ENCODE assay signal across 8 cellular contexts in the genomic region with DNA sequence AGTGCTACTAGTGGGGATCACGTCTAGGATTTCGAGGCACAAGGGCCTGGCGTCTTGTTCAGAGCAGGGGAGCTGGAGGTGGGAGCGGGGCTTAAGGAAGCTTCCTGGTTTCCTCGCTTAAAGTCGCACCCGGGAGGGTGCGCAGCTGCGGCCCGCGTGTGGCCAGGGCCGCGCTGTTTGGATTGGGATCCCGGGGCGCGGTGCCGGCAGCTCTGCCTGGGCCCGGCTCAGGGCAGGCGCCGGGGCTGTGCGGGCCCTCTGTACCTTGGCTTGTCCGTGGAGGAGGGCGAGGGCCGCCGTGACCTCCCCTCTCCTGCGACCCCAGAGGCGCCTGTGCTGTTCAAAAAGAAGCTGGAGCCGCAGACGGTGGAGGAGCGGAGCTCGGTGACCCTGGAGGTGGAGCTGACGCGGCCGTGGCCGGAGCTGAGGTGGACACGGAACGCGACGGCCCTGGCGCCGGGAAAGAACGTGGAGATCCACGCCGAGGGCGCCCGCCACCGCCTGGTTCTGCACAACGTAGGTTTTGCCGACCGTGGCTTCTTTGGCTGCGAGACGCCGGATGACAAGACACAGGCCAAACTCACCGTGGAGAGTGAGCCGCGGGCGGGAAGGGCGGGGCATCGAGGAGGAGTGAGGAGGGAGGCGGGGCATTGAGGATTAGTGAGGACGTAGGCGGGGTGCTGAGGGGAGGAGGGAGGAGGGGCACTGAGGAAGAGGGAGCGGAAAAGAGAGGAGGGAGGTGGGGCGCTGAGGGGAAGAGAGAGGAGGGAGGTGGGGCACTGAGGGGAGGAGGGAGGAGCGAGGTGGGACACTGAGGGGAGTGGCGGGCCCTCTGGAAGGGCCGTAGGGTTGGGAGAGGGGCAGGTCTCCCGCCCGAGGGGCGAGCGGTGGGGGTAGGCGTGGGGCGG.
DNase-seq lines count a peak whose midpoint lies in the region; ATAC-seq and TF ChIP-seq lines count a peak whose summit lies in the region.

No MANE protein-coding gene starts in this region.

- TF ChIP-seq CTCF in esophagus muscularis mucosa (IDR thresholded peaks at IDR 0.05), result no peak

- peaks cover 9 to 32% (median 21%) of the 10 kb centered on the region in 4 donors for H3K4me1 ChIP-seq in esophagus muscularis mucosa
- H3K4me1 ChIP-seq in mucosa of rectum (ENCODE audit: control insufficient read depth in 2 of 2, insufficient read depth in 2 of 2, low read length in 2 of 2), result peaks cover 0 to 5% of the 10 kb centered on the region in 2 donors

- ATAC-seq in HG03025 (IDR thresholded peaks at IDR 0.05; ENCODE audit: low FRiP score, unreplicated experiment), result peak; percentile 48

- peak overlapping the region; percentile 60 to 86 (median 68) for H3K4me3 ChIP-seq in esophagus muscularis mucosa
- peak overlapping the region; percentile 70 to 74 for H3K4me3 ChIP-seq in mucosa of rectum (ENCODE audit: low read length in 2 of 2)

- no peak for TF ChIP-seq EP300 in esophagus muscularis mucosa (IDR thresholded peaks at IDR 0.05)

- H3K27ac ChIP-seq in esophagus muscularis mucosa (replicated peaks in 1 of 4), result peak overlapping the region; percentile 76 to 84 (median 80)
- no peak overlapping the region for H3K27ac ChIP-seq in mucosa of rectum (ENCODE audit: low read depth in 2 of 2, low read length in 2 of 2)

- H3K27me3 ChIP-seq in esophagus muscularis mucosa, result no peaks in the 10 kb centered on the region
- H3K27me3 ChIP-seq in mucosa of rectum (ENCODE audit: control insufficient read depth in 2 of 2, insufficient read depth in 2 of 2, low read length in 2 of 2), result no peaks in the 10 kb centered on the region

- WGBS in esophagus muscularis mucosa, result 4% methylated on average over 32 of the region's 73 CpGs

- no peak for TF ChIP-seq POLR2A in esophagus muscularis mucosa (IDR thresholded peaks at IDR 0.05; ENCODE audit: low read depth)

- H3K9ac ChIP-seq in mucosa of rectum (ENCODE audit: low read depth in 1 of 2, low read length in 2 of 2), result peak overlapping the region; percentile 60 to 63

- intact Hi-C loops in esophagus muscularis mucosa (cut with DNase I), result loop anchor here (5.0 to 10.0 kb wide), 2 partner anchors 129 to 148 kb away; a partner anchor contains a TSS

- DNase-seq in ELR (ENCODE audit: low read depth) (peak; percentile 84), NCI-H82 treated with DMSO at 0.1 percent for 48 hours (lab: John Stamatoyannopoulos, UW; ENCODE audit: unreplicated experiment) (peak; percentile 91), esophagus muscularis mucosa (ENCODE audit: extremely low spot score) (peak; percentile 97), NCI-H2107 treated with DMSO at 0.1 percent for 48 hours (lab: John Stamatoyannopoulos, UW; ENCODE audit: unreplicated experiment) (no peak)
- DNase-seq in activated T-cell treated with anti-CD3 and anti-CD28 coated beads, Interleukin-2, amount 50 U/mL, for 48 hours, result peak; percentile 93 to 94
- DNase-seq in stimulated activated CD8-positive, alpha-beta memory T cell treated with anti-CD3 and anti-CD28 coated beads, Interleukin-15, amount 100 ng/mL, for 48 hours (ENCODE audit: low read depth in 2 of 2), result peak; percentile 76 to 81

- no peaks in the 10 kb centered on the region for H3K9me3 ChIP-seq in esophagus muscularis mucosa
- H3K9me3 ChIP-seq in mucosa of rectum (ENCODE audit: control insufficient read depth in 2 of 2, low read length in 2 of 2), result no peaks in the 10 kb centered on the region

- H3K36me3 ChIP-seq in esophagus muscularis mucosa (peaks cover 0 to 90% (median 28%) of the 10 kb centered on the region in 4 donors), mucosa of rectum (ENCODE audit: control insufficient read depth in 2 of 2, insufficient read depth in 2 of 2, low read length in 2 of 2) (peaks cover 0 to 2% of the 10 kb centered on the region in 2 donors)

Comparison
In these comparisons a context has a peak if more than half of its experiments do, and no peak if none do; other contexts are left out.
1. H3K27ac ChIP-seq: peak in esophagus muscularis mucosa (4 of 4); none in mucosa of rectum (0 of 2).